In the genomic region with DNA sequence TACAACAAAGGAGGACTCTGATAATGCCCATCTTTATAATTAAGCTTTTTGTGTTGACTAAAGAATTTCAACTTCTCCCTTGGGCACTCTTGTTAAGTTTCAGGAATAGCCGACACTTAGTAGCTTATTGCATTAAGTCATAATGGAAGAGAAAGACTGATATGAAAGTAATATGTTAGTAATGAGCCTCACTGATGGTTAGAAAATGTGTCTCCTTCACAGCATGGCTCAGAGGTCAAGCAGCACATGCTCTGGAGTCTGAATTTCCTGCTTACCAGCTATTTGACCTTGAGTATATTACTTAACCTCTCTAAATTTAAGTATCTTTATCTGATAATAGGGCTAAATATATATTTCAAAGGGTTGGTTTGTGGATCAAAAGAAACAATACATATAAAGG, we compare ENCODE assay signal across 23 cellular contexts. TPM values are rescaled to one million over a fixed set of nuclear protein-coding genes. Genes with fewer than 3 reads are reported as not detected.
DNase-seq lines count a peak whose midpoint lies in the region; ATAC-seq, FAIRE-seq and TF ChIP-seq lines count a peak whose summit lies in the region.
"Had no signal": no experiment of that assay in that cellular context is flagged by ENCODE, and none has a peak within 500 bp of the region (broad histone marks: within the 10 kb centered on the region; RNA-seq: fewer than 3 reads in every experiment).

No MANE protein-coding gene starts in this region.

- no TSS peak for BruUV-seq in endothelial cell of umbilical vein (replicated peaks; lab: Mats Ljungman, UMichigan)

- no peaks in the 10 kb centered on the region for H4K20me1 ChIP-seq in endothelial cell of umbilical vein (replicated peaks; ENCODE audit: control insufficient read depth, extremely low read depth, insufficient read depth, low read length)
- H4K20me1 ChIP-seq: BLaER1 had no signal

- no peak overlapping the region for H3K27ac Mint-ChIP-seq in activated T-cell treated with anti-CD3 and anti-CD28 coated beads, Interleukin-2, amount 50 U/mL, for 24 hours
- H3K27ac Mint-ChIP-seq: GM23338; neural progenitor cell; stimulated activated memory B cell treated with anti-CD40 and anti-IgM and Interleukin-4, amounts not matched to agents 10 μg/mL and 1 μg/mL and 100 μg/mL, for 72 hours; T-helper 17 cell had no signal

- FAIRE-seq in endothelial cell of umbilical vein (lab: Jason Lieb, UNC): no peak
- FAIRE-seq: frontal cortex had no signal

- no peak for TF ChIP-seq POLR2A in endothelial cell of umbilical vein (IDR thresholded peaks at IDR 0.05; ENCODE audit: low read depth, low read length)

- no peak overlapping the region for H3K4me3 Mint-ChIP-seq in activated T-cell treated with anti-CD3 and anti-CD28 coated beads, Interleukin-2, amount 50 U/mL, for 24 hours
- H3K4me3 Mint-ChIP-seq: GM23338; neural progenitor cell; stimulated activated memory B cell treated with anti-CD40 and anti-IgM and Interleukin-4, amounts not matched to agents 10 μg/mL and 1 μg/mL and 100 μg/mL, for 72 hours; T-helper 17 cell had no signal

- H3K4me1 ChIP-seq in endothelial cell of umbilical vein (ENCODE audit: control insufficient read depth, extremely low read depth, insufficient read depth, low read length): no peaks in the 10 kb centered on the region
- H3K4me1 ChIP-seq: BLaER1, right lobe of liver had no signal

- no peak overlapping the region for H2AFZ ChIP-seq in endothelial cell of umbilical vein (ENCODE audit: low read depth, low read length)
- H2AFZ ChIP-seq: GM23338, neural progenitor cell had no signal

- H3K79me2 ChIP-seq in endothelial cell of umbilical vein (ENCODE audit: control insufficient read depth, insufficient read depth, low read length): no peaks in the 10 kb centered on the region

- no peaks in the 10 kb centered on the region for H3K36me3 ChIP-seq in endothelial cell of umbilical vein (ENCODE audit: control insufficient read depth in 2 of 2, extremely low read depth in 1 of 2, insufficient read depth in 2 of 2, low read length in 2 of 2)
- H3K36me3 ChIP-seq: BLaER1, neural progenitor cell, right lobe of liver had no signal

- H3K27me3 Mint-ChIP-seq in activated T-cell treated with anti-CD3 and anti-CD28 coated beads, Interleukin-2, amount 50 U/mL, for 24 hours: no peaks in the 10 kb centered on the region
- H3K27me3 Mint-ChIP-seq: stimulated activated memory B cell treated with anti-CD40 and anti-IgM and Interleukin-4, amounts not matched to agents 10 μg/mL and 1 μg/mL and 100 μg/mL, for 72 hours had no signal

- no peak for TF ChIP-seq CTCF in endothelial cell of umbilical vein (IDR thresholded peaks at IDR 0.05; ENCODE audit: extremely low read depth in 1 of 2, insufficient read depth in 1 of 2, low read depth in 1 of 2, low read length in 2 of 2)

- intact Hi-C loops in endothelial cell of umbilical vein (cut with micrococcal nuclease): no loop called here

- H3K27me3 ChIP-seq in endothelial cell of umbilical vein (ENCODE audit: control insufficient read depth in 2 of 2, insufficient read depth in 2 of 2, low read length in 2 of 2): no peaks in the 10 kb centered on the region
- H3K27me3 ChIP-seq: BLaER1, neural progenitor cell, right lobe of liver had no signal

- POLR2A ChIA-PET in endothelial cell of umbilical vein (lab: Charles Lee): no interaction called here

- peak; percentile 83 for ATAC-seq in GM19035 (IDR thresholded peaks at IDR 0.05; ENCODE audit: unreplicated experiment)
- peak; percentile 75 for ATAC-seq in GM21717 (IDR thresholded peaks at IDR 0.05; ENCODE audit: unreplicated experiment)
- ATAC-seq in HG03159 (IDR thresholded peaks at IDR 0.05; ENCODE audit: unreplicated experiment): peak; percentile 80
- no peak for ATAC-seq in HG02970 (IDR thresholded peaks at IDR 0.05; ENCODE audit: low FRiP score, unreplicated experiment)
- ATAC-seq: GM23338; right lobe of liver; stimulated activated memory B cell treated with anti-CD40 and anti-IgM and Interleukin-4, amounts not matched to agents 10 μg/mL and 1 μg/mL and 100 μg/mL, for 72 hours; T-helper 17 cell had no signal

- H3K4me1 Mint-ChIP-seq in activated T-cell treated with anti-CD3 and anti-CD28 coated beads, Interleukin-2, amount 50 U/mL, for 24 hours (ENCODE audit: low read depth): no peaks in the 10 kb centered on the region
- H3K4me1 Mint-ChIP-seq: stimulated activated memory B cell treated with anti-CD40 and anti-IgM and Interleukin-4, amounts not matched to agents 10 μg/mL and 1 μg/mL and 100 μg/mL, for 72 hours; T-helper 17 cell had no signal

- no peak overlapping the region for H3K9ac ChIP-seq in endothelial cell of umbilical vein (replicated peaks; ENCODE audit: extremely low read depth, insufficient read depth, low read length)
- H3K9ac ChIP-seq: BLaER1, neural progenitor cell had no signal

- H3K4me2 ChIP-seq in endothelial cell of umbilical vein (ENCODE audit: insufficient read depth, low read length): no peak overlapping the region
- H3K4me2 ChIP-seq: BLaER1, GM23338, neural progenitor cell had no signal

- CTCF ChIA-PET in endothelial cell of umbilical vein (lab: Charles Lee): interaction anchor here (0.8 to 1.2 kb wide), 2 partner anchors 24 to 443 kb away, joined by 3 to 5 read pairs; no protein-coding TSS in a partner anchor

- H3K27ac ChIP-seq in endothelial cell of umbilical vein (ENCODE audit: insufficient read depth, low read depth, low read length): no peak overlapping the region
- H3K27ac ChIP-seq: BLaER1, neural progenitor cell, right lobe of liver had no signal

- H3K9me3 ChIP-seq in endothelial cell of umbilical vein (replicated peaks; ENCODE audit: control insufficient read depth, insufficient read depth, low read length): no peaks in the 10 kb centered on the region
- H3K9me3 ChIP-seq: BLaER1, right lobe of liver had no signal

- peak; percentile 13 for DNase-seq in endothelial cell of umbilical vein (ENCODE audit: low read depth, low spot score)
- no peak for DNase-seq in activated T-cell treated with anti-CD3 and anti-CD28 coated beads, Interleukin-2, amount 50 U/mL, for 24 hours
- no peak for DNase-seq in iPS-NIHi11 (ENCODE audit: low spot score)
- DNase-seq: activated CD4-positive, alpha-beta T cell treated with anti-CD3 and anti-CD28 coated beads for 48 hours; activated T-cell treated with anti-CD3 and anti-CD28 coated beads, Interleukin-2, amount 50 U/mL, for 1 hour; central memory CD4-positive, alpha-beta T cell; KBM-7; mesenchymal stem cell; NCI-H1417 treated with DMSO at 0.1 percent for 48 hours; NCI-H510A; right lobe of liver; stimulated activated CD4-positive, alpha-beta T cell treated with anti-CD3 and anti-CD28 coated beads, Interleukin-4, amount 100 ng/mL, for 24 hours; T-helper 17 cell had no signal

- no peaks in the 10 kb centered on the region for H3K9me1 ChIP-seq in endothelial cell of umbilical vein (replicated peaks; ENCODE audit: control insufficient read depth, extremely low read depth, insufficient read depth, low read length)

- dilution Hi-C loops in endothelial cell of umbilical vein (cut with MboI; ENCODE audit: extremely low pct_ligation_motif_present, low sequenced_read_pairs): no loop called here

- no peaks in the 10 kb centered on the region for H3K36me3 Mint-ChIP-seq in activated T-cell treated with anti-CD3 and anti-CD28 coated beads, Interleukin-2, amount 50 U/mL, for 24 hours (ENCODE audit: low read depth)
- H3K36me3 Mint-ChIP-seq: neural progenitor cell; stimulated activated memory B cell treated with anti-CD40 and anti-IgM and Interleukin-4, amounts not matched to agents 10 μg/mL and 1 μg/mL and 100 μg/mL, for 72 hours had no signal

- no peak overlapping the region for H3K4me3 ChIP-seq in endothelial cell of umbilical vein (replicated peaks in 1 of 3; ENCODE audit: insufficient read depth in 1 of 3, low read depth in 1 of 3, low read length in 3 of 3)
- H3K4me3 ChIP-seq: BLaER1, GM23338, neural progenitor cell, right lobe of liver had no signal

- H3K9me3 Mint-ChIP-seq in activated T-cell treated with anti-CD3 and anti-CD28 coated beads, Interleukin-2, amount 50 U/mL, for 24 hours: no peaks in the 10 kb centered on the region
- H3K9me3 Mint-ChIP-seq: GM23338; neural progenitor cell; stimulated activated memory B cell treated with anti-CD40 and anti-IgM and Interleukin-4, amounts not matched to agents 10 μg/mL and 1 μg/mL and 100 μg/mL, for 72 hours had no signal

TF ChIP-seq in endothelial cell of umbilical vein, 7 proteins besides CTCF, POLR2A, EP300 and RAD21:
- TF ChIP-seq FOS (IDR thresholded peaks at IDR 0.05; ENCODE audit: borderline replicate concordance, insufficient read depth, low read length) (no peak), POLR2AphosphoS5 (IDR thresholded peaks at IDR 0.05; ENCODE audit: insufficient read depth, low read depth, low read length) (no peak), GATA2 (IDR thresholded peaks at IDR 0.05; ENCODE audit: insufficient read depth, insufficient read length, low read depth, low read length) (no peak), JUN (IDR thresholded peaks at IDR 0.05; ENCODE audit: borderline replicate concordance, insufficient read depth, insufficient read length, low read depth) (no peak), EZH2 (IDR thresholded peaks at IDR 0.05; ENCODE audit: borderline replicate concordance, low read depth, low read length, severe bottlenecking) (no peak), MYC (IDR thresholded peaks at IDR 0.05; ENCODE audit: low read depth, low read length) (no peak)
- TF ChIP-seq, protein P1, sequence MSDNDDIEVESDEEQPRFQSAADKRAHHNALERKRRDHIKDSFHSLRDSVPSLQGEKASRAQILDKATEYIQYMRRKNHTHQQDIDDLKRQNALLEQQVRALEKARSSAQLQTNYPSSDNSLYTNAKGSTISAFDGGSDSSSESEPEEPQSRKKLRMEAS (IDR thresholded peaks at IDR 0.05; ENCODE audit: insufficient read depth, insufficient read length): no peak
TF ChIP-seq in endothelial cell of umbilical vein: peak in this region for 0.

RNA-seq across cellular contexts. Expression of a gene that starts 39.0 kb away (rescaled TPM):
- 13.1 and 14.1 TPM in 2 replicates for total RNA-seq in endothelial cell of umbilical vein
- 6.2 and 6.3 TPM in 2 replicates for polyA plus RNA-seq in endothelial cell of umbilical vein
- polyA plus RNA-seq in endothelial cell of umbilical vein (2011; cell fraction: cytosol; rRNA removed): 4.6 and 6.0 TPM in 2 replicates
- 4.5 and 4.7 TPM in 2 replicates for polyA plus RNA-seq in endothelial cell of umbilical vein (2011; cell fraction: nucleus; rRNA removed)
- 3.3 and 5.8 TPM in 2 replicates for polyA plus RNA-seq in endothelial cell of umbilical vein (2012)
- polyA minus RNA-seq in endothelial cell of umbilical vein: 8.1 and 9.5 TPM in 2 replicates
- polyA minus RNA-seq in endothelial cell of umbilical vein (2011; cell fraction: cytosol; rRNA and poly(A)+ RNA removed): not detected
- polyA minus RNA-seq in endothelial cell of umbilical vein (2011; cell fraction: nucleus; rRNA and poly(A)+ RNA removed): 5.9 and 10.5 TPM in 2 replicates
- total RNA-seq: Daoy had no signal
